Comparison of ENCODE assay signal across 12 cellular contexts in the genomic region with DNA sequence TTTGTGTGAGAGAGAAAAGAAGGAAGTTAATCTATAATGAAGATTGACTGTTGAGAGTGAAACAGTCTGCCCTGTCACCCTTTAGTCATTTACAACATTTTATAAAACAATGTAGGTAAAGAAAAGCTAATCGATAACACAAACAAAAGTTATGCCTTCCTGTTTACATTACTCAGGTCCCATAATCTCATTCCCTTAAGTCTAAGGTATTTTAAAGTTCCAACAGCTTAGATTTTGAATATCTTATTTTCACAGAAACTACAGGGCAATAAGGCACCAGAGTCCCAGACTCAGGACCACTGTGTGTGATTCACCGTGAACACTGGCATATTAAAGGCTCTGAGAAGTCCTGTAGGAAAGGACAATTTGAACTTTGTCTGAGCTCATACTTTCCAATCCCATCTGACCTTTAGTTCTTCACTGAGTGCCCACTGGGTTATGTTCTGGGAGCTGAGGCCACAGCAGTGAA. TPM values are rescaled to one million over a fixed set of nuclear protein-coding genes. Genes with fewer than 3 reads are reported as not detected.
DNase-seq lines count a peak whose midpoint lies in the region; TF ChIP-seq lines count a peak whose summit lies in the region.
"Not testable (repeated sequence)": the region's sequence is repeated elsewhere in the genome, so short reads cannot be mapped to it uniquely, and the experiment has no call there.
"Had no signal": no experiment of that assay in that cellular context is flagged by ENCODE, and none has a peak within 500 bp of the region (broad histone marks: within the 10 kb centered on the region; RNA-seq: fewer than 3 reads in every experiment).

No MANE protein-coding gene starts in this region.

- peaks cover 27% of the 10 kb centered on the region for H3K4me1 Mint-ChIP-seq in progenitor cell of endocrine pancreas (ENCODE audit: low read depth)

- peak overlapping the region; percentile 97 for H3K27ac Mint-ChIP-seq in progenitor cell of endocrine pancreas

- not testable (repeated sequence) for TF ChIP-seq CTCF in VCaP (conservative IDR thresholded peaks at IDR 0.05); progenitor cell of endocrine pancreas (IDR thresholded peaks at IDR 0.05; ENCODE audit: unreplicated experiment)

- H3K9me3 Mint-ChIP-seq in progenitor cell of endocrine pancreas (ENCODE audit: low read depth) = not testable (repeated sequence)

- H3K27me3 Mint-ChIP-seq in progenitor cell of endocrine pancreas = not testable (repeated sequence)

- not testable (repeated sequence) for H3K9me3 ChIP-seq in BLaER1 treated with 17β-estradiol and CSF1 and Interleukin-3, amounts not matched to agents 10 nM and 100 nM (replicated peaks in 1 of 11); HUES48 (ENCODE audit: control insufficient read depth, insufficient read depth, low read length); duodenal mucosa (ENCODE audit: control insufficient read depth in 1 of 2, low read length in 2 of 2)

- peak overlapping the region; percentile 9 for H3K4me3 Mint-ChIP-seq in progenitor cell of endocrine pancreas (ENCODE audit: low read depth)

- not testable (repeated sequence) for H4K20me1 ChIP-seq in BLaER1 treated with 17β-estradiol and CSF1 and Interleukin-3, amounts not matched to agents 10 nM and 100 nM

- DNase-seq in kidney tubule cell (ENCODE audit: low spot score) (peak; percentile 56), lung microvascular endothelial cell (ENCODE audit: low read depth in 2 of 2) (peak; percentile 37 to 40)
- DNase-seq in progenitor cell of endocrine pancreas (ENCODE audit: low spot score, unreplicated experiment) = not testable (repeated sequence)

- peaks cover 0 to 14% (median 8%) of the 10 kb centered on the region in 10 experiments; a peak in 13 of 20 replicates for H3K4me1 ChIP-seq in BLaER1 treated with 17β-estradiol and CSF1 and Interleukin-3, amounts not matched to agents 10 nM and 100 nM
- not testable (repeated sequence) for H3K4me1 ChIP-seq in HUES48 (ENCODE audit: control insufficient read depth, insufficient read depth, low read length)
- H3K4me1 ChIP-seq in duodenal mucosa (ENCODE audit: control insufficient read depth in 1 of 2, insufficient read depth in 2 of 2, low read length in 2 of 2) = peaks cover 6 to 11% of the 10 kb centered on the region in 2 donors

- H3K27me3 ChIP-seq in BLaER1 treated with 17β-estradiol and CSF1 and Interleukin-3, amounts not matched to agents 10 nM and 100 nM; HUES48 (ENCODE audit: control insufficient read depth, insufficient read depth, low read length); duodenal mucosa (ENCODE audit: control insufficient read depth in 1 of 2, insufficient read depth in 2 of 2, low read length in 2 of 2): not testable (repeated sequence)

- not testable (repeated sequence) for H3K9ac ChIP-seq in BLaER1 treated with 17β-estradiol and CSF1 and Interleukin-3, amounts not matched to agents 10 nM and 100 nM; HUES48 (ENCODE audit: low read depth, low read length); duodenal mucosa (ENCODE audit: low read depth in 1 of 2, low read length in 2 of 2)

- not testable (repeated sequence) for H3K36me3 Mint-ChIP-seq in progenitor cell of endocrine pancreas (ENCODE audit: insufficient read depth)

- not testable (repeated sequence) for H3K4me3 ChIP-seq in BLaER1 treated with 17β-estradiol and CSF1 and Interleukin-3, amounts not matched to agents 10 nM and 100 nM; HUES48 (ENCODE audit: low read depth, low read length); duodenal mucosa (ENCODE audit: low read depth in 1 of 2, low read length in 2 of 2)

- H3K36me3 ChIP-seq in BLaER1 treated with 17β-estradiol and CSF1 and Interleukin-3, amounts not matched to agents 10 nM and 100 nM; HUES48 (ENCODE audit: control insufficient read depth, insufficient read depth, low read length); duodenal mucosa (ENCODE audit: control insufficient read depth in 1 of 2, insufficient read depth in 2 of 2, low read length in 2 of 2): not testable (repeated sequence)

- peak overlapping the region in 8 of 11 experiments; percentile 10 to 38 (median 24); a peak in 8 of 22 replicates for H3K4me2 ChIP-seq in BLaER1 treated with 17β-estradiol and CSF1 and Interleukin-3, amounts not matched to agents 10 nM and 100 nM

- not testable (repeated sequence) for H3K27ac ChIP-seq in BLaER1 treated with 17β-estradiol and CSF1 and Interleukin-3, amounts not matched to agents 10 nM and 100 nM
- peak overlapping the region; percentile 58 for H3K27ac ChIP-seq in HUES48 (ENCODE audit: low read depth, low read length)
- H3K27ac ChIP-seq in VCaP = peak overlapping the region; percentile 92
- peak overlapping the region; percentile 58 for H3K27ac ChIP-seq in duodenal mucosa (ENCODE audit: low read depth, low read length)

RNA-seq across cellular contexts. Expression of a gene that starts 3.8 kb away (rescaled TPM):
- total RNA-seq in lung microvascular endothelial cell (under 0.01 TPM in 1 of 2 replicates, not detected in the other), progenitor cell of endocrine pancreas (0.58 TPM in 1 of 2 replicates, not detected in the other)
- total RNA-seq: A172; CD4-positive, alpha-beta memory T cell; GM23338; NCI-H460; Peyer's patch had no signal

RNA-seq across cellular contexts. Expression of a gene that starts 28.4 kb away (rescaled TPM):
- not detected in 2 replicates for total RNA-seq in lung microvascular endothelial cell
- total RNA-seq in progenitor cell of endocrine pancreas = 1.5 and 3.1 TPM in 2 replicates
- total RNA-seq: A172; CD4-positive, alpha-beta memory T cell; GM23338; NCI-H460; Peyer's patch had no signal

RNA-seq across cellular contexts. Expression of a gene that starts 35.9 kb away (rescaled TPM):
- 250 and 367 TPM in 2 replicates for total RNA-seq in lung microvascular endothelial cell
- 656 and 657 TPM in 2 replicates for total RNA-seq in progenitor cell of endocrine pancreas
